ENCODE assay signal across 13 cellular contexts in the genomic region with DNA sequence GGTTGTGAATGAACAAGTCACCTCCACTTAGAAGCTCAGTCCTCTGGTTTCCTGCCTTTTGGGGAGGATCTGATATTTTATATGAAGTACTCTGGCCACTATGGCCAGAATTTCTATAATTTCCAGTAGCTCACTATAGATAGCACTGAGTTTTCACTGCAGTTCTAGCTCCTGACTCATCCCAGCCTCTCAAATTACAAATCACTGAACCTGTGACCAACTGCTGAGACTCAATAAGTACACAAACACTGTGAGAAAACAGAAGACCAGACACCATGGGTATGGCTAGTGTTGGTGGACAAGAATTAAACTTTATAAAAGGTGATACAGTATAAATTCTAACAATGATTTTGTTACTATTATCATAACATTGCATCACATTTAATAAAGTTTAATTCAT. TPM values are rescaled to one million over a fixed set of nuclear protein-coding genes. Genes with fewer than 3 reads are reported as not detected.
DNase-seq lines count a peak whose midpoint lies in the region; ATAC-seq and TF ChIP-seq lines count a peak whose summit lies in the region.
"Had no signal": no experiment of that assay in that cellular context is flagged by ENCODE, and none has a peak within 500 bp of the region (broad histone marks: within the 10 kb centered on the region; RNA-seq: fewer than 3 reads in every experiment).

No MANE protein-coding gene starts in this region.

- peak overlapping the region; percentile 48; the same call in 1 of the 3 replicates for H2BK15ac ChIP-seq in IMR-90 (ENCODE audit: low read depth, low read length)

- H3K18ac ChIP-seq in IMR-90 (ENCODE audit: low read depth, low read length), result peak overlapping the region; percentile 34; the same call in 1 of the 2 replicates

- H3K27ac ChIP-seq in IMR-90 (ENCODE audit: insufficient read depth, low read length) (no peak overlapping the region), mesodermal cell (ENCODE audit: low read depth, low read length, severe bottlenecking) (peak overlapping the region; percentile 19)
- H3K27ac ChIP-seq: left lung, upper lobe of left lung had no signal

- H3K36me3 ChIP-seq in IMR-90 (ENCODE audit: control insufficient read depth, insufficient read depth, low read length), result no peaks in the 10 kb centered on the region; the same call in 1 of the 2 replicates
- peaks cover 36% of the 10 kb centered on the region for H3K36me3 ChIP-seq in mesodermal cell (ENCODE audit: control insufficient read depth, insufficient read depth, low read length)

- CTCF ChIA-PET in IMR-90 (lab: Yijun Ruan, JAX), result no interaction called here
- CTCF ChIA-PET in MCF 10A (lab: Yijun Ruan, JAX), result no interaction called here

- H3K4me3 ChIP-seq in IMR-90 (ENCODE audit: insufficient read depth, low read depth, low read length) (no peak overlapping the region), mesodermal cell (ENCODE audit: extremely low read depth, insufficient read depth, low read length, poor library complexity, severe bottlenecking) (no peak overlapping the region)
- H3K4me3 ChIP-seq: left lung, upper lobe of left lung had no signal

- no peak overlapping the region for H4K8ac ChIP-seq in IMR-90 (ENCODE audit: low read depth in 2 of 2, low read length in 2 of 2)

- BruUV-seq in IMR-90 (replicated peaks; lab: Mats Ljungman, UMichigan) (no TSS peak), MCF 10A (replicated peaks; lab: Mats Ljungman, UMichigan) (no TSS peak)

- no peak for TF ChIP-seq CTCF in IMR-90 (conservative IDR thresholded peaks at IDR 0.05; ENCODE audit: low read depth, low read length)
- TF ChIP-seq CTCF in MCF 10A (IDR thresholded peaks at IDR 0.05; ENCODE audit: unreplicated experiment), result no peak
- no peak for TF ChIP-seq CTCF in glutamatergic neuron (IDR thresholded peaks at IDR 0.05; ENCODE audit: partially characterized antibody, unreplicated experiment)

- no peak overlapping the region for H2AFZ ChIP-seq in IMR-90 (replicated peaks; ENCODE audit: low read length, poor library complexity)

- H3K27ac Mint-ChIP-seq in MCF 10A (ENCODE audit: low read depth, unreplicated experiment), result no peak overlapping the region
- H3K27ac Mint-ChIP-seq in activated naive CD4-positive, alpha-beta T cell treated with anti-CD3 and anti-CD28 coated beads, Interleukin-2, amount 50 U/mL, for 72 hours, result no peak overlapping the region
- no peak overlapping the region for H3K27ac Mint-ChIP-seq in glutamatergic neuron (ENCODE audit: unreplicated experiment)
- H3K27ac Mint-ChIP-seq: activated CD8-positive, alpha-beta T cell treated with anti-CD3 and anti-CD28 coated beads for 36 hours; activated naive CD8-positive, alpha-beta T cell treated with anti-CD3 and anti-CD28 coated beads, Interleukin-2, amount 10 ng/mL, durations not matched to agents 7 days and 5 days had no signal

- in situ Hi-C loops in IMR-90 (cut with MboI; ENCODE audit: low sequenced_read_pairs), result no loop called here

- peaks cover 10% of the 10 kb centered on the region for H3K9me1 ChIP-seq in IMR-90 (ENCODE audit: insufficient read depth, low read length)

- H2AK9ac ChIP-seq in IMR-90 (replicated peaks; ENCODE audit: low read depth, low read length, poor library complexity), result no peak overlapping the region

- H2BK5ac ChIP-seq in IMR-90 (ENCODE audit: low read depth, low read length, poor library complexity, severe bottlenecking), result peak overlapping the region; percentile 76

- H3K4me1 ChIP-seq in IMR-90 (ENCODE audit: control insufficient read depth, insufficient read depth, low read length) (peaks cover 10% of the 10 kb centered on the region), mesodermal cell (ENCODE audit: control insufficient read depth, insufficient read depth, low read length, poor library complexity, severe bottlenecking) (peaks cover 23% of the 10 kb centered on the region)
- H3K4me1 ChIP-seq: left lung, upper lobe of left lung had no signal

- H4K5ac ChIP-seq in IMR-90 (ENCODE audit: low read depth, low read length), result no peak overlapping the region

- peak overlapping the region; percentile 53; the same call in 1 of the 2 replicates for H2BK120ac ChIP-seq in IMR-90 (ENCODE audit: low read depth, low read length)

- H3K9me3 ChIP-seq in IMR-90 (ENCODE audit: control insufficient read depth, insufficient read depth, low read length), result no peaks in the 10 kb centered on the region
- H3K9me3 ChIP-seq in mesodermal cell (ENCODE audit: control insufficient read depth, low read length), result no peaks in the 10 kb centered on the region
- H3K9me3 ChIP-seq: left lung, upper lobe of left lung had no signal

- no peak overlapping the region for H3K56ac ChIP-seq in IMR-90 (ENCODE audit: extremely low read depth, insufficient read depth, low read length)

- peak overlapping the region; percentile 38 for H2BK20ac ChIP-seq in IMR-90 (ENCODE audit: low read depth, low read length)

- no peaks in the 10 kb centered on the region for H4K20me1 ChIP-seq in IMR-90 (ENCODE audit: insufficient read depth, low read length)

- H3K27me3 ChIP-seq in IMR-90 (ENCODE audit: control insufficient read depth, insufficient read depth, low read length), result no peaks in the 10 kb centered on the region
- H3K27me3 ChIP-seq: left lung, upper lobe of left lung had no signal

- H3K36me3 Mint-ChIP-seq in MCF 10A (ENCODE audit: insufficient read depth, unreplicated experiment), result peaks cover 12% of the 10 kb centered on the region
- H3K36me3 Mint-ChIP-seq in activated naive CD4-positive, alpha-beta T cell treated with anti-CD3 and anti-CD28 coated beads, Interleukin-2, amount 50 U/mL, for 72 hours, result peaks cover 0 to 9% of the 10 kb centered on the region in 2 donors
- H3K36me3 Mint-ChIP-seq in glutamatergic neuron (ENCODE audit: unreplicated experiment), result peaks cover 4% of the 10 kb centered on the region

- intact Hi-C loops in IMR-90 (cut with micrococcal nuclease), result no loop called here
- intact Hi-C loops in MCF 10A (cut with micrococcal nuclease), result no loop called here

- TF ChIP-seq POLR2A in IMR-90 (IDR thresholded peaks at IDR 0.05; ENCODE audit: low read depth, low read length), result no peak

- peak; percentile 89 for ATAC-seq in IMR-90 (ENCODE audit: low read depth)
- ATAC-seq in activated naive CD4-positive, alpha-beta T cell treated with anti-CD3 and anti-CD28 coated beads, Interleukin-2, amount 50 U/mL, for 72 hours, result no peak
- ATAC-seq: activated CD8-positive, alpha-beta T cell treated with anti-CD3 and anti-CD28 coated beads for 36 hours; left lung had no signal

- H3K4me2 ChIP-seq in IMR-90 (ENCODE audit: low read depth, low read length), result peak overlapping the region; percentile 56; the same call in 1 of the 2 replicates

- 0 out of 2 replicates have a peak, but pooled peaks have one; percentile 9 for TF ChIP-seq RAD21 in IMR-90 (IDR thresholded peaks at IDR 0.05; ENCODE audit: low read length)

- H4K91ac ChIP-seq in IMR-90 (ENCODE audit: insufficient read depth, low read depth, low read length), result no peak overlapping the region

- H3K9me3 Mint-ChIP-seq in MCF 10A (ENCODE audit: unreplicated experiment), result peaks cover 5% of the 10 kb centered on the region
- H3K9me3 Mint-ChIP-seq in activated naive CD4-positive, alpha-beta T cell treated with anti-CD3 and anti-CD28 coated beads, Interleukin-2, amount 50 U/mL, for 72 hours, result peaks cover 0 to 4% of the 10 kb centered on the region in 2 donors
- peaks cover 2% of the 10 kb centered on the region for H3K9me3 Mint-ChIP-seq in glutamatergic neuron (ENCODE audit: unreplicated experiment)
- H3K9me3 Mint-ChIP-seq: activated CD8-positive, alpha-beta T cell treated with anti-CD3 and anti-CD28 coated beads for 36 hours had no signal

- H3K4ac ChIP-seq in IMR-90 (ENCODE audit: low read depth, low read length), result peak overlapping the region; percentile 48; the same call in 1 of the 2 replicates

- peaks cover 0 to 20% of the 10 kb centered on the region in 2 experiments; a peak in 2 of 4 replicates for H3K79me1 ChIP-seq in IMR-90 (ENCODE audit: low read depth in 1 of 2, low read length in 2 of 2)

- H2AK5ac ChIP-seq in IMR-90 (ENCODE audit: low read depth, low read length), result no peak overlapping the region

- H3K4me1 Mint-ChIP-seq in MCF 10A (ENCODE audit: insufficient read depth, unreplicated experiment) (no peaks in the 10 kb centered on the region), glutamatergic neuron (ENCODE audit: low read depth, unreplicated experiment) (no peaks in the 10 kb centered on the region)

- H3K27me3 Mint-ChIP-seq in MCF 10A (ENCODE audit: insufficient read depth, unreplicated experiment) (no peaks in the 10 kb centered on the region), glutamatergic neuron (ENCODE audit: unreplicated experiment) (peaks cover 3% of the 10 kb centered on the region)
- H3K27me3 Mint-ChIP-seq: activated CD8-positive, alpha-beta T cell treated with anti-CD3 and anti-CD28 coated beads for 36 hours; activated naive CD8-positive, alpha-beta T cell treated with anti-CD3 and anti-CD28 coated beads, Interleukin-2, amount 10 ng/mL, durations not matched to agents 7 days and 5 days had no signal

- H3K14ac ChIP-seq in IMR-90 (replicated peaks; ENCODE audit: low read depth, low read length), result 0 out of 2 replicates have a peak overlapping the region, but pooled peaks have one; percentile 25

- H3K9ac ChIP-seq in IMR-90 (ENCODE audit: low read depth, low read length), result no peak overlapping the region

- H3K4me3 Mint-ChIP-seq in MCF 10A (ENCODE audit: unreplicated experiment), result no peak overlapping the region
- H3K4me3 Mint-ChIP-seq in glutamatergic neuron (ENCODE audit: unreplicated experiment), result no peak overlapping the region
- H3K4me3 Mint-ChIP-seq: activated CD8-positive, alpha-beta T cell treated with anti-CD3 and anti-CD28 coated beads for 36 hours; activated naive CD8-positive, alpha-beta T cell treated with anti-CD3 and anti-CD28 coated beads, Interleukin-2, amount 10 ng/mL, durations not matched to agents 7 days and 5 days had no signal

- no peak overlapping the region for H3K23ac ChIP-seq in IMR-90 (ENCODE audit: low read depth, low read length)

- DNase-seq in AG20443 (ENCODE audit: low spot score) (peak; percentile 60), IMR-90 (peak; percentile 88), MCF 10A (ENCODE audit: unreplicated experiment) (peak; percentile 48), GM19238 (ENCODE audit: insufficient read length, low spot score) (no peak), NCI-H1105 (lab: John Stamatoyannopoulos, UW) (no peak), glutamatergic neuron (no peak)
- DNase-seq in activated naive CD4-positive, alpha-beta T cell treated with anti-CD3 and anti-CD28 coated beads, Interleukin-2, amount 50 U/mL, for 72 hours (ENCODE audit: low spot score in 2 of 2), result no peak
- DNase-seq: activated CD8-positive, alpha-beta T cell treated with anti-CD3 and anti-CD28 coated beads for 36 hours; activated naive CD8-positive, alpha-beta T cell treated with anti-CD3 and anti-CD28 coated beads, Interleukin-2, amount 10 ng/mL, durations not matched to agents 7 days and 5 days; left lung; NCI-H226; upper lobe of left lung had no signal

- dilution Hi-C loops in IMR-90 (cut with HindIII; ENCODE audit: low sequenced_read_pairs, unreplicated experiment), result no loop called here

- POLR2A ChIA-PET in IMR-90 (lab: Charles Lee; ENCODE audit: unreplicated experiment) (no interaction called here), MCF 10A (lab: Yijun Ruan, JAX) (interaction anchor here (1.0 kb wide), 1 partner anchor 10 kb away, joined by 3 read pairs; no protein-coding TSS in a partner anchor)

RNA-seq across cellular contexts. Expression of a gene that starts 47.1 kb away (rescaled TPM):
- total RNA-seq in IMR-90 (2012; rRNA removed) (under 0.01 TPM in 2 replicates), MCF 10A (2022) (1.5 and 2.5 TPM in 2 replicates), glutamatergic neuron (ENCODE audit: unreplicated experiment) (7.6 TPM)
- 0.80 TPM in 2 replicates for polyA plus RNA-seq in IMR-90 (2012; rRNA removed)
- polyA plus RNA-seq in IMR-90 (2012; cell fraction: cytosol; rRNA removed), result 0.05 and 0.24 TPM in 2 replicates
- 5.7 and 10.3 TPM in 2 replicates for polyA plus RNA-seq in IMR-90 (2012; cell fraction: nucleus; rRNA removed; ENCODE audit: low replicate concordance)
- polyA plus RNA-seq in mesodermal cell (2013, experiment 1 of 2), result 0.26 TPM
- 0.35 TPM for polyA plus RNA-seq in mesodermal cell (2013, experiment 2 of 2)
- 1 to 10 TPM; 1.5 to 2.7 TPM for total RNA-seq in activated naive CD4-positive, alpha-beta T cell treated with anti-CD3 and anti-CD28 coated beads, Interleukin-2, amount 50 U/mL, for 72 hours

Comparison
In these comparisons a context has a peak if more than half of its experiments do, and no peak if none do; other contexts are left out.
1. DNase-seq: peak in AG20443 (single experiment), IMR-90 (single experiment) and MCF 10A (single experiment); none in activated naive CD4-positive, alpha-beta T cell treated with anti-CD3 and anti-CD28 coated beads, Interleukin-2, amount 50 U/mL, for 72 hours (0 of 2), GM19238 (single experiment), NCI-H1105 (single experiment) and glutamatergic neuron (single experiment).